20 cellular contexts compared by ENCODE assay signal in genomic region chr10:28798428-28798955, GRCh38.
DNase-seq lines count a peak whose midpoint lies in the region; ATAC-seq, FAIRE-seq and TF ChIP-seq lines count a peak whose summit lies in the region.
"Had no signal": no experiment of that assay in that cellular context is flagged by ENCODE, and none has a peak within 500 bp of the region (broad histone marks: within the 10 kb centered on the region; RNA-seq: fewer than 3 reads in every experiment).

No MANE protein-coding gene starts in this region.

- POLR2A ChIA-PET in HepG2 (lab: Yijun Ruan, JAX) (no interaction called here), K562 (lab: Yijun Ruan, JAX) (interaction anchor here (1.2 to 2.2 kb wide), 2 partner anchors 8 to 9 kb away, joined by 4 to 19 read pairs; no protein-coding TSS in a partner anchor)

- no peaks in the 10 kb centered on the region for H3K36me3 Mint-ChIP-seq in nephron (ENCODE audit: low read depth)
- H3K36me3 Mint-ChIP-seq: CD8-positive, alpha-beta T cell had no signal

- H3K4me2 ChIP-seq in HepG2 (ENCODE audit: low read depth, low read length) = no peak overlapping the region
- no peak overlapping the region for H3K4me2 ChIP-seq in K562 (ENCODE audit: insufficient read depth, low read length)
- H3K4me2 ChIP-seq: BLaER1 treated with 17β-estradiol and CSF1 and Interleukin-3, amounts not matched to agents 10 nM and 100 nM had no signal

- H3K27me3 ChIP-seq in right lobe of liver (no peaks in the 10 kb centered on the region), HepG2 (ENCODE audit: control insufficient read depth in 1 of 2, insufficient read depth in 2 of 2, low read length in 2 of 2) (peaks cover 1 to 3% of the 10 kb centered on the region in 2 experiments; a peak in 1 of 5 replicates), K562 (ENCODE audit: control insufficient read depth in 2 of 2, insufficient read depth in 2 of 2, low read length in 2 of 2) (no peaks in the 10 kb centered on the region), aorta (ENCODE audit: control insufficient read depth in 1 of 2, insufficient read depth in 2 of 2, low read length in 1 of 2) (no peaks in the 10 kb centered on the region)

- H3K9me1 ChIP-seq in K562 (ENCODE audit: control insufficient read depth, insufficient read depth, low read length) = no peaks in the 10 kb centered on the region

- peaks cover 31% of the 10 kb centered on the region for H3K4me1 Mint-ChIP-seq in nephron

- ATAC-seq in right lobe of liver (no peak), HepG2 (no peak), K562 (no peak), aorta (ENCODE audit: low FRiP score) (no peak)
- no peak for ATAC-seq in activated CD4-positive, CD25-positive, alpha-beta regulatory T cell treated with anti-CD3 and anti-CD28 coated beads, Interleukin-2, amount 50 U/mL, for 24 hours
- ATAC-seq: CD8-positive, alpha-beta T cell had no signal

- H3K9me3 Mint-ChIP-seq in nephron = no peaks in the 10 kb centered on the region
- H3K9me3 Mint-ChIP-seq: CD8-positive, alpha-beta T cell had no signal

- WGBS in right lobe of liver (ENCODE audit: insufficient coverage, low coverage, low lambda C conversion rate, missing lambda C conversion rate) = 90% methylated on average over 3 of the region's 4 CpGs
- 87% methylated on average over 4 of the region's 4 CpGs for WGBS in HepG2 (ENCODE audit: low lambda C conversion rate)
- 93% methylated on average over 4 of the region's 4 CpGs for WGBS in K562 (ENCODE audit: insufficient coverage, low coverage, missing lambda C conversion rate)
- WGBS in aorta, 2 donors = 86 to 91% methylated on average over 4 of the region's 4 CpGs

- intact Hi-C loops in right lobe of liver (cut with DNase I) (no loop called here), HepG2 (cut with micrococcal nuclease; ENCODE audit: unreplicated experiment) (loop anchor here (5.0 kb wide), 1 partner anchor 194 kb away; no protein-coding TSS in a partner anchor), K562 (cut with micrococcal nuclease) (no loop called here), aorta (cut with DNase I) (loop anchor here in 1 of 2 donors (5.0 kb wide), 1 partner anchor 61 kb away; no protein-coding TSS in a partner anchor)

- no peak for TF ChIP-seq RAD21 in HepG2 (CRISPR knock-in tag; IDR thresholded peaks at IDR 0.05)
- TF ChIP-seq RAD21 in K562 (CRISPR knock-in tag; conservative IDR thresholded peaks at IDR 0.05 in 1 of 2, IDR thresholded peaks at IDR 0.05 in 1 of 2) = no peak

- H3K9me3 ChIP-seq in right lobe of liver (no peaks in the 10 kb centered on the region), HepG2 (ENCODE audit: low read length) (no peaks in the 10 kb centered on the region), K562 (replicated peaks; ENCODE audit: control insufficient read depth, insufficient read depth, low read depth, low read length) (0 out of 2 replicates have a peak, but pooled peaks cover 2% of the 10 kb centered on the region), aorta (ENCODE audit: control insufficient read depth, low read length) (no peaks in the 10 kb centered on the region)
- H3K9me3 ChIP-seq: A549 had no signal

- no peak for DNase-seq in right lobe of liver
- no peak for DNase-seq in HepG2 (ENCODE audit: low spot score)
- DNase-seq in K562 (ENCODE audit: extremely low read depth in 1 of 4, low spot score in 3 of 4) = no peak
- no peak for DNase-seq in aorta
- DNase-seq in NCI-H510A (lab: John Stamatoyannopoulos, UW) = no peak
- no peak for DNase-seq in NCI-H146 (lab: John Stamatoyannopoulos, UW)
- DNase-seq: Calu3; CD8-positive, alpha-beta T cell; GM23248; HCEC 1CT; NCI-H1694; NCI-H526 treated with DMSO at 0.1 percent for 48 hours; NK-92 treated with Interleukin-12 subunit alpha and Interleukin-12 subunit beta, amount 100 ng/mL, for 24 hours had no signal

- H3K27me3 Mint-ChIP-seq in nephron (ENCODE audit: low read depth) = peaks cover 14% of the 10 kb centered on the region

- TF ChIP-seq POLR2A in right lobe of liver (IDR thresholded peaks at IDR 0.05) (no peak), HepG2 (IDR thresholded peaks at IDR 0.05; ENCODE audit: insufficient read depth in 1 of 2, low read depth in 2 of 2, low read length in 2 of 2) (no peak), K562 (conservative IDR thresholded peaks at IDR 0.05) (no peak)

- TF ChIP-seq EP300 in HepG2 (IDR thresholded peaks at IDR 0.05; ENCODE audit: low read depth in 2 of 2, low read length in 2 of 2) = no peak
- no peak for TF ChIP-seq EP300 in HepG2 (CRISPR knock-in tag; IDR thresholded peaks at IDR 0.05; ENCODE audit: borderline replicate concordance)
- no peak for TF ChIP-seq EP300 in K562 (IDR thresholded peaks at IDR 0.05; ENCODE audit: low read length)

- no peak for FAIRE-seq in HepG2 (lab: Jason Lieb, UNC)
- FAIRE-seq in K562 (lab: Jason Lieb, UNC) = no peak
- FAIRE-seq: GM12891, GM19239, RCC 7860 had no signal

- H3K27ac ChIP-seq in right lobe of liver (peak overlapping the region in 2 of 3 donors; percentile 34 to 41), HepG2 (ENCODE audit: extremely low read length, insufficient read depth, low read length) (no peak overlapping the region), K562 (ENCODE audit: extremely low read depth, low read depth, low read length) (no peak overlapping the region), aorta (ENCODE audit: low read depth in 1 of 2, low read length in 2 of 2) (peak overlapping the region; percentile 38 to 47)
- H3K27ac ChIP-seq: BLaER1 treated with 17β-estradiol and CSF1 and Interleukin-3, amounts not matched to agents 10 nM and 100 nM; GM23248 had no signal

- TF ChIP-seq CTCF in right lobe of liver (IDR thresholded peaks at IDR 0.05) (no peak), HepG2 (CRISPR knock-in tag; IDR thresholded peaks at IDR 0.05) (no peak), K562 (IDR thresholded peaks at IDR 0.05 in 2 of 3, conservative IDR thresholded peaks at IDR 0.05 in 1 of 3; ENCODE audit: insufficient read depth in 2 of 3, low read depth in 1 of 3, low read length in 3 of 3) (no peak), nephron (IDR thresholded peaks at IDR 0.05; ENCODE audit: unreplicated experiment in 3 of 3) (no peak)

- no peak overlapping the region for H3K4me3 ChIP-seq in right lobe of liver
- no peak overlapping the region for H3K4me3 ChIP-seq in HepG2 (replicated peaks in 1 of 3; ENCODE audit: insufficient read depth in 1 of 3, low read depth in 2 of 3, low read length in 3 of 3)
- no peak overlapping the region for H3K4me3 ChIP-seq in K562
- no peak overlapping the region for H3K4me3 ChIP-seq in aorta (ENCODE audit: low read length in 2 of 2)
- H3K4me3 ChIP-seq: A549; BLaER1 treated with 17β-estradiol and CSF1 and Interleukin-3, amounts not matched to agents 10 nM and 100 nM; GM23248 had no signal

- no peak overlapping the region for H2AFZ ChIP-seq in HepG2 (ENCODE audit: low read length)
- H2AFZ ChIP-seq in K562 (ENCODE audit: low read depth, low read length) = peak overlapping the region; percentile 60; the same call in 1 of the 2 replicates
- H2AFZ ChIP-seq: GM23248 had no signal

- H3K36me3 ChIP-seq in right lobe of liver = no peaks in the 10 kb centered on the region
- H3K36me3 ChIP-seq in HepG2 (replicated peaks in 1 of 2; ENCODE audit: control insufficient read depth in 1 of 2, insufficient read depth in 2 of 2, low read length in 2 of 2) = no peaks in the 10 kb centered on the region
- no peaks in the 10 kb centered on the region for H3K36me3 ChIP-seq in K562 (ENCODE audit: control insufficient read depth, insufficient read depth, low read length)
- no peaks in the 10 kb centered on the region for H3K36me3 ChIP-seq in aorta (ENCODE audit: control insufficient read depth in 1 of 2, insufficient read depth in 2 of 2, low read length in 1 of 2)
- H3K36me3 ChIP-seq: BLaER1 treated with 17β-estradiol and CSF1 and Interleukin-3, amounts not matched to agents 10 nM and 100 nM had no signal

- H3K27ac Mint-ChIP-seq in nephron = peak overlapping the region in 2 of 3 experiments; percentile 82 to 84
- H3K27ac Mint-ChIP-seq: CD8-positive, alpha-beta T cell had no signal

- H4K20me1 ChIP-seq in HepG2 (ENCODE audit: insufficient read depth, low read length) = no peaks in the 10 kb centered on the region
- no peaks in the 10 kb centered on the region for H4K20me1 ChIP-seq in K562 (replicated peaks; ENCODE audit: control insufficient read depth, insufficient read depth, low read length)
- H4K20me1 ChIP-seq: BLaER1 treated with 17β-estradiol and CSF1 and Interleukin-3, amounts not matched to agents 10 nM and 100 nM had no signal

- H3K4me1 ChIP-seq in right lobe of liver (peaks cover 0 to 37% (median 8%) of the 10 kb centered on the region in 4 donors), HepG2 (ENCODE audit: insufficient read depth, low read length) (peaks cover 30% of the 10 kb centered on the region), K562 (replicated peaks in 1 of 2; ENCODE audit: control insufficient read depth in 2 of 2, insufficient read depth in 2 of 2, low read length in 2 of 2) (peaks cover 11 to 16% of the 10 kb centered on the region in 2 experiments; a peak in 4 of 5 replicates), aorta (ENCODE audit: control insufficient read depth in 1 of 2, insufficient read depth in 2 of 2, low read length in 2 of 2) (peaks cover 0 to 7% of the 10 kb centered on the region in 2 donors)

- H3K79me2 ChIP-seq in HepG2 (ENCODE audit: insufficient read depth, low read length) (no peaks in the 10 kb centered on the region), K562 (ENCODE audit: control insufficient read depth, insufficient read depth, low read length) (no peaks in the 10 kb centered on the region)

- H3K4me3 Mint-ChIP-seq in nephron = no peak overlapping the region
- H3K4me3 Mint-ChIP-seq: CD8-positive, alpha-beta T cell had no signal

- BruUV-seq in HepG2 (replicated peaks; lab: Mats Ljungman, UMichigan) = no TSS peak
- BruUV-seq in K562 (replicated peaks; lab: Mats Ljungman, UMichigan) = no TSS peak

- in situ Hi-C loops in HepG2 (cut with HindIII; ENCODE audit: extremely low pct_ligation_motif_present, low pct_unique_long_range_greater_than_20kb) = no loop called here
- in situ Hi-C loops in K562 (cut with MboI) = no loop called here

- CTCF ChIA-PET in HepG2 (lab: Yijun Ruan, JAX; ENCODE audit: low intra/inter-chr PET ratio, low total read pairs) = no interaction called here
- CTCF ChIA-PET in K562 (lab: Yijun Ruan, JAX; ENCODE audit: low intra/inter-chr PET ratio) = no interaction called here

- H3K9ac ChIP-seq in HepG2 (ENCODE audit: insufficient read depth, low read depth, low read length) (no peak overlapping the region), K562 (ENCODE audit: insufficient read depth in 1 of 2, low read depth in 2 of 2, low read length in 2 of 2) (no peak overlapping the region)
- H3K9ac ChIP-seq: BLaER1 treated with 17β-estradiol and CSF1 and Interleukin-3, amounts not matched to agents 10 nM and 100 nM; GM23248 had no signal

TF ChIP-seq in HepG2, 621 proteins besides CTCF, POLR2A, EP300 and RAD21 (continues in another document):
- TF ChIP-seq ZFAT (CRISPR knock-in tag; conservative IDR thresholded peaks at IDR 0.05) = no peak
- no peak for TF ChIP-seq ZNF768 (CRISPR knock-in tag; IDR thresholded peaks at IDR 0.05)

TF ChIP-seq in K562, 482 proteins besides CTCF, POLR2A, EP300 and RAD21 (continues in another document):
- TF ChIP-seq MCM2 (IDR thresholded peaks at IDR 0.05; ENCODE audit: low read depth) = no peak
- no peak for TF ChIP-seq ZZZ3 (IDR thresholded peaks at IDR 0.05)
- TF ChIP-seq HDGF (IDR thresholded peaks at IDR 0.05) = no peak

Comparison
In these comparisons a context has a peak if more than half of its experiments do, and no peak if none do; other contexts are left out.
1. H3K27ac ChIP-seq: peak in right lobe of liver (2 of 3) and aorta (2 of 2); none in HepG2 (single experiment) and K562 (single experiment).